13 cellular contexts compared by ENCODE assay signal in the genomic region with DNA sequence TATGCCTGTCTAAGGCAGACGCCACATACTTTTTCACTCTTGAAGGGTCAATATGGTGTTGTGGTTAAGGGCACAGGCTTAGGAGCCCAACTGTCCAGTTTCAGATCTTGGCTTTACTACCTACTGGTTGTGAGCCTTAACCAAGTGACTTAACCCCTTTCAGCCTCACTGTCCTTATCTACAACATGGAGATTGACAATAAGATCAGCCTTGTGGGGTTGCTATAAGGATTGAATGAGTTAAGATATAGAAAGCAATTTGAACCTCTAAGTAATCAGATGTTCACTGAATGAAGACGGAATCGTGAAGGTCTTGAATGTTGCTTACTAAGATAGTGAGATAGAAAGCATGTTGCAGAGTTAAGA.
DNase-seq lines count a peak whose midpoint lies in the region; ATAC-seq, FAIRE-seq and TF ChIP-seq lines count a peak whose summit lies in the region.
"Had no signal": no experiment of that assay in that cellular context is flagged by ENCODE, and none has a peak within 500 bp of the region (broad histone marks: within the 10 kb centered on the region; RNA-seq: fewer than 3 reads in every experiment).

No MANE protein-coding gene starts in this region.

- no peaks in the 10 kb centered on the region for H3K9me1 ChIP-seq in endothelial cell of umbilical vein (replicated peaks; ENCODE audit: control insufficient read depth, extremely low read depth, insufficient read depth, low read length)

- TF ChIP-seq CTCF in endothelial cell of umbilical vein (IDR thresholded peaks at IDR 0.05; ENCODE audit: extremely low read depth in 1 of 2, insufficient read depth in 1 of 2, low read depth in 1 of 2, low read length in 2 of 2): no peak

- BruUV-seq in endothelial cell of umbilical vein (replicated peaks; lab: Mats Ljungman, UMichigan): no TSS peak

- CTCF ChIA-PET in endothelial cell of umbilical vein (lab: Charles Lee): no interaction called here

- peak overlapping the region; percentile 41 for H3K4me3 Mint-ChIP-seq in activated CD4-positive, alpha-beta T cell treated with anti-CD3 and anti-CD28 coated beads, Interleukin-2, amount 10 ng/mL, durations not matched to agents 24 days and 14 days
- peak overlapping the region; percentile 70 for H3K4me3 Mint-ChIP-seq in T-helper 17 cell
- H3K4me3 Mint-ChIP-seq in stimulated activated naive B cell treated with anti-CD40 and anti-IgM and Interleukin-4, amounts not matched to agents 10 μg/mL and 1 μg/mL and 100 μg/mL, for 72 hours: peak overlapping the region; percentile 44 to 64

- H3K79me2 ChIP-seq in endothelial cell of umbilical vein (ENCODE audit: control insufficient read depth, insufficient read depth, low read length): no peaks in the 10 kb centered on the region

- no peak for DNase-seq in activated CD4-positive, alpha-beta T cell treated with anti-CD3 and anti-CD28 coated beads, Interleukin-2, amount 10 ng/mL, durations not matched to agents 24 days and 14 days
- no peak for DNase-seq in activated CD4-positive, alpha-beta T cell treated with anti-CD3 and anti-CD28 coated beads for 48 hours
- DNase-seq in T-helper 17 cell (no peak), endothelial cell of umbilical vein (ENCODE audit: low read depth, low spot score) (peak; percentile 21), hypothalamus (lab: John Stamatoyannopoulos, UW) (no peak), kidney tubule cell (ENCODE audit: low spot score) (no peak)
- no peak for DNase-seq in stimulated activated naive B cell treated with anti-CD40 and anti-IgM and Interleukin-4, amounts not matched to agents 10 μg/mL and 1 μg/mL and 100 μg/mL, for 72 hours
- no peak for DNase-seq in activated effector memory CD4-positive, alpha-beta T cell treated with anti-CD3 and anti-CD28 coated beads, Interleukin-2, amount 50 U/mL, for 16 hours
- DNase-seq: DMS153; foreskin keratinocyte; NCI-H2029; NK-92 treated with Interleukin-12 subunit alpha and Interleukin-12 subunit beta, amount 100 ng/mL, for 24 hours had no signal

- FAIRE-seq in endothelial cell of umbilical vein (lab: Jason Lieb, UNC): no peak
- FAIRE-seq: islet of Langerhans had no signal

- no peaks in the 10 kb centered on the region for H3K27me3 ChIP-seq in endothelial cell of umbilical vein (ENCODE audit: control insufficient read depth in 2 of 2, insufficient read depth in 2 of 2, low read length in 2 of 2)
- H3K27me3 ChIP-seq: foreskin keratinocyte had no signal

- H3K27ac ChIP-seq in endothelial cell of umbilical vein (ENCODE audit: insufficient read depth, low read depth, low read length): no peak overlapping the region
- H3K27ac ChIP-seq: foreskin keratinocyte had no signal

- H3K9me3 ChIP-seq in T-helper 17 cell (ENCODE audit: control insufficient read depth, low read length, poor library complexity, severe bottlenecking) (no peaks in the 10 kb centered on the region), endothelial cell of umbilical vein (replicated peaks; ENCODE audit: control insufficient read depth, insufficient read depth, low read length) (no peaks in the 10 kb centered on the region)

- POLR2A ChIA-PET in endothelial cell of umbilical vein (lab: Charles Lee): no interaction called here

- ATAC-seq in T-helper 17 cell: no peak
- ATAC-seq in stimulated activated naive B cell treated with anti-CD40 and anti-IgM and Interleukin-4, amounts not matched to agents 10 μg/mL and 1 μg/mL and 100 μg/mL, for 72 hours (replicated peaks): no peak
- ATAC-seq: foreskin keratinocyte had no signal

- H3K36me3 ChIP-seq in endothelial cell of umbilical vein (ENCODE audit: control insufficient read depth in 2 of 2, extremely low read depth in 1 of 2, insufficient read depth in 2 of 2, low read length in 2 of 2): no peaks in the 10 kb centered on the region

- no peaks in the 10 kb centered on the region for H4K20me1 ChIP-seq in endothelial cell of umbilical vein (replicated peaks; ENCODE audit: control insufficient read depth, extremely low read depth, insufficient read depth, low read length)

- H3K4me2 ChIP-seq in endothelial cell of umbilical vein (ENCODE audit: insufficient read depth, low read length): no peak overlapping the region

- no peaks in the 10 kb centered on the region for H3K36me3 Mint-ChIP-seq in activated CD4-positive, alpha-beta T cell treated with anti-CD3 and anti-CD28 coated beads, Interleukin-2, amount 10 ng/mL, durations not matched to agents 24 days and 14 days (ENCODE audit: low read depth)
- H3K36me3 Mint-ChIP-seq in T-helper 17 cell (ENCODE audit: low read depth): no peaks in the 10 kb centered on the region
- no peaks in the 10 kb centered on the region for H3K36me3 Mint-ChIP-seq in stimulated activated naive B cell treated with anti-CD40 and anti-IgM and Interleukin-4, amounts not matched to agents 10 μg/mL and 1 μg/mL and 100 μg/mL, for 72 hours

- peaks cover 20% of the 10 kb centered on the region for H3K4me1 Mint-ChIP-seq in activated CD4-positive, alpha-beta T cell treated with anti-CD3 and anti-CD28 coated beads, Interleukin-2, amount 10 ng/mL, durations not matched to agents 24 days and 14 days
- H3K4me1 Mint-ChIP-seq in T-helper 17 cell: peaks cover 8% of the 10 kb centered on the region
- H3K4me1 Mint-ChIP-seq in stimulated activated naive B cell treated with anti-CD40 and anti-IgM and Interleukin-4, amounts not matched to agents 10 μg/mL and 1 μg/mL and 100 μg/mL, for 72 hours: peaks cover 11 to 24% of the 10 kb centered on the region in 2 donors

- intact Hi-C loops in activated CD4-positive, alpha-beta T cell treated with anti-CD3 and anti-CD28 coated beads, Interleukin-2, amount 10 ng/mL, durations not matched to agents 24 days and 14 days (cut with micrococcal nuclease): no loop called here
- intact Hi-C loops in endothelial cell of umbilical vein (cut with micrococcal nuclease): loop anchor here (2.0 kb wide), 1 partner anchor 392 kb away; a partner anchor contains a TSS

- TF ChIP-seq POLR2A in endothelial cell of umbilical vein (IDR thresholded peaks at IDR 0.05; ENCODE audit: low read depth, low read length): no peak

- dilution Hi-C loops in endothelial cell of umbilical vein (cut with MboI; ENCODE audit: extremely low pct_ligation_motif_present, low sequenced_read_pairs): no loop called here

- peak overlapping the region; percentile 59 for H3K27ac Mint-ChIP-seq in activated CD4-positive, alpha-beta T cell treated with anti-CD3 and anti-CD28 coated beads, Interleukin-2, amount 10 ng/mL, durations not matched to agents 24 days and 14 days
- H3K27ac Mint-ChIP-seq in T-helper 17 cell: peak overlapping the region; percentile 61
- no peak overlapping the region for H3K27ac Mint-ChIP-seq in stimulated activated naive B cell treated with anti-CD40 and anti-IgM and Interleukin-4, amounts not matched to agents 10 μg/mL and 1 μg/mL and 100 μg/mL, for 72 hours

- no peaks in the 10 kb centered on the region for H3K27me3 Mint-ChIP-seq in activated CD4-positive, alpha-beta T cell treated with anti-CD3 and anti-CD28 coated beads, Interleukin-2, amount 10 ng/mL, durations not matched to agents 24 days and 14 days
- no peaks in the 10 kb centered on the region for H3K27me3 Mint-ChIP-seq in T-helper 17 cell
- no peaks in the 10 kb centered on the region for H3K27me3 Mint-ChIP-seq in stimulated activated naive B cell treated with anti-CD40 and anti-IgM and Interleukin-4, amounts not matched to agents 10 μg/mL and 1 μg/mL and 100 μg/mL, for 72 hours

- no peaks in the 10 kb centered on the region for H3K9me3 Mint-ChIP-seq in activated CD4-positive, alpha-beta T cell treated with anti-CD3 and anti-CD28 coated beads, Interleukin-2, amount 10 ng/mL, durations not matched to agents 24 days and 14 days
- H3K9me3 Mint-ChIP-seq in stimulated activated naive B cell treated with anti-CD40 and anti-IgM and Interleukin-4, amounts not matched to agents 10 μg/mL and 1 μg/mL and 100 μg/mL, for 72 hours: no peaks in the 10 kb centered on the region

- H3K4me3 ChIP-seq in endothelial cell of umbilical vein (replicated peaks in 1 of 3; ENCODE audit: insufficient read depth in 1 of 3, low read depth in 1 of 3, low read length in 3 of 3): no peak overlapping the region

- peaks cover 48% of the 10 kb centered on the region for H3K4me1 ChIP-seq in endothelial cell of umbilical vein (ENCODE audit: control insufficient read depth, extremely low read depth, insufficient read depth, low read length)

- no peak overlapping the region for H3K9ac ChIP-seq in endothelial cell of umbilical vein (replicated peaks; ENCODE audit: extremely low read depth, insufficient read depth, low read length)

- H2AFZ ChIP-seq in endothelial cell of umbilical vein (ENCODE audit: low read depth, low read length): no peak overlapping the region

TF ChIP-seq in endothelial cell of umbilical vein, 7 proteins besides CTCF, POLR2A, EP300 and RAD21:
- TF ChIP-seq MYC (IDR thresholded peaks at IDR 0.05; ENCODE audit: low read depth, low read length) (no peak), JUN (IDR thresholded peaks at IDR 0.05; ENCODE audit: borderline replicate concordance, insufficient read depth, insufficient read length, low read depth) (no peak), POLR2AphosphoS5 (IDR thresholded peaks at IDR 0.05; ENCODE audit: insufficient read depth, low read depth, low read length) (no peak), FOS (IDR thresholded peaks at IDR 0.05; ENCODE audit: borderline replicate concordance, insufficient read depth, low read length) (no peak), GATA2 (IDR thresholded peaks at IDR 0.05; ENCODE audit: insufficient read depth, insufficient read length, low read depth, low read length) (no peak), EZH2 (IDR thresholded peaks at IDR 0.05; ENCODE audit: borderline replicate concordance, low read depth, low read length, severe bottlenecking) (no peak)
- TF ChIP-seq, protein P1, sequence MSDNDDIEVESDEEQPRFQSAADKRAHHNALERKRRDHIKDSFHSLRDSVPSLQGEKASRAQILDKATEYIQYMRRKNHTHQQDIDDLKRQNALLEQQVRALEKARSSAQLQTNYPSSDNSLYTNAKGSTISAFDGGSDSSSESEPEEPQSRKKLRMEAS (IDR thresholded peaks at IDR 0.05; ENCODE audit: insufficient read depth, insufficient read length): no peak
